In the genomic region with DNA sequence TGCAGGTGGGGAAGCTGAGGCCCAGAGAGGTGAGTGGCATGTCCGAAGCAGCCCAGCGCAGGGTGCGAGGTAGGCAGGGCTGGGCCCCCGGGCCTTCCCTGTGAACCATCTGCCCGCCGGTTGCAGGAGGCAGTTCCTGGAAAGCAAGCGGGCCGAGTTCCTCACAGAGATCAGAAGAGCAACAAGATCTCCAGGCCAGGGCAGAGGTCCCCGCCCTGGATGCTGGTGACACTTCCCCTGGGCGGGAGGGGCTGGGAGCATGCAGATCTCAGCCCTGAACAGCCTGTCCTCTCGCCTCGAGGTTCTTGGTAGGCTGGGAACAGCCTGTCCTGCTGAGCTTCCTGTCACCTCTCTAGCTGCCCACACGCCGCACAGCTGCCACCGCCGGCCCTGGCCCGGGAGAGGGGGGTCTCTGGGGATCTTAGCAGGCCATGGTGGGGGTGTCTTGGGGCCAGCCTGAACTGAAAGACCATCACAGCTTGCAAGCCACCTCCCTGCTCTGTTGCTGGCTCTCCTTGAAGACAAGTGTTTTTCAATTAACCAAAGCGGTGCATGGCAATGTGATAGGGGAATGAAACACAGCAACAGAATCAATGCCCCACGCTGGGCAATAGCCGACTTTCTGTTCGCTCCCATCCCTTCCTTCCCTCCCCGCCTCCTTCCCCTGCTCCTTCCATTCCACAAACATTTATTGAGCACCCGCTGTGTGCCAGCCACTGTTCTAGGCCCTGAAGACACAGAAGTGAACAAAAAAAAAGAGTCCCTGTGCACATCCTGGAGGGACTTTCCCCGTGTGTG, we compare ENCODE assay signal across 1 cellular context.
TF ChIP-seq lines count a peak whose summit lies in the region.

No MANE protein-coding gene starts in this region.

TF ChIP-seq in HepG2, 621 proteins besides CTCF, POLR2A, EP300 and RAD21 (continued from another document and continues in another):
- TF ChIP-seq, protein P1, sequence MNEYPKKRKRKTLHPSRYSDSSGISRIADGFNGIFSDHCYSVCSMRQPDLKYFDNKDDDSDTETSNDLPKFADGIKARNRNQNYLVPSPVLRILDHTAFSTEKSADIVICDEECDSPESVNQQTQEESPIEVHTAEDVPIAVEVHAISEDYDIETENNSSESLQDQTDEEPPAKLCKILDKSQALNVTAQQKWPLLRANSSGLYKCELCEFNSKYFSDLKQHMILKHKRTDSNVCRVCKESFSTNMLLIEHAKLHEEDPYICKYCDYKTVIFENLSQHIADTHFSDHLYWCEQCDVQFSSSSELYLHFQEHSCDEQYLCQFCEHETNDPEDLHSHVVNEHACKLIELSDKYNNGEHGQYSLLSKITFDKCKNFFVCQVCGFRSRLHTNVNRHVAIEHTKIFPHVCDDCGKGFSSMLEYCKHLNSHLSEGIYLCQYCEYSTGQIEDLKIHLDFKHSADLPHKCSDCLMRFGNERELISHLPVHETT (CRISPR knock-in tag; conservative IDR thresholded peaks at IDR 0.05), result no peak
- TF ChIP-seq HMG20B (CRISPR knock-in tag; conservative IDR thresholded peaks at IDR 0.05), result no peak
- TF ChIP-seq, protein P2, sequence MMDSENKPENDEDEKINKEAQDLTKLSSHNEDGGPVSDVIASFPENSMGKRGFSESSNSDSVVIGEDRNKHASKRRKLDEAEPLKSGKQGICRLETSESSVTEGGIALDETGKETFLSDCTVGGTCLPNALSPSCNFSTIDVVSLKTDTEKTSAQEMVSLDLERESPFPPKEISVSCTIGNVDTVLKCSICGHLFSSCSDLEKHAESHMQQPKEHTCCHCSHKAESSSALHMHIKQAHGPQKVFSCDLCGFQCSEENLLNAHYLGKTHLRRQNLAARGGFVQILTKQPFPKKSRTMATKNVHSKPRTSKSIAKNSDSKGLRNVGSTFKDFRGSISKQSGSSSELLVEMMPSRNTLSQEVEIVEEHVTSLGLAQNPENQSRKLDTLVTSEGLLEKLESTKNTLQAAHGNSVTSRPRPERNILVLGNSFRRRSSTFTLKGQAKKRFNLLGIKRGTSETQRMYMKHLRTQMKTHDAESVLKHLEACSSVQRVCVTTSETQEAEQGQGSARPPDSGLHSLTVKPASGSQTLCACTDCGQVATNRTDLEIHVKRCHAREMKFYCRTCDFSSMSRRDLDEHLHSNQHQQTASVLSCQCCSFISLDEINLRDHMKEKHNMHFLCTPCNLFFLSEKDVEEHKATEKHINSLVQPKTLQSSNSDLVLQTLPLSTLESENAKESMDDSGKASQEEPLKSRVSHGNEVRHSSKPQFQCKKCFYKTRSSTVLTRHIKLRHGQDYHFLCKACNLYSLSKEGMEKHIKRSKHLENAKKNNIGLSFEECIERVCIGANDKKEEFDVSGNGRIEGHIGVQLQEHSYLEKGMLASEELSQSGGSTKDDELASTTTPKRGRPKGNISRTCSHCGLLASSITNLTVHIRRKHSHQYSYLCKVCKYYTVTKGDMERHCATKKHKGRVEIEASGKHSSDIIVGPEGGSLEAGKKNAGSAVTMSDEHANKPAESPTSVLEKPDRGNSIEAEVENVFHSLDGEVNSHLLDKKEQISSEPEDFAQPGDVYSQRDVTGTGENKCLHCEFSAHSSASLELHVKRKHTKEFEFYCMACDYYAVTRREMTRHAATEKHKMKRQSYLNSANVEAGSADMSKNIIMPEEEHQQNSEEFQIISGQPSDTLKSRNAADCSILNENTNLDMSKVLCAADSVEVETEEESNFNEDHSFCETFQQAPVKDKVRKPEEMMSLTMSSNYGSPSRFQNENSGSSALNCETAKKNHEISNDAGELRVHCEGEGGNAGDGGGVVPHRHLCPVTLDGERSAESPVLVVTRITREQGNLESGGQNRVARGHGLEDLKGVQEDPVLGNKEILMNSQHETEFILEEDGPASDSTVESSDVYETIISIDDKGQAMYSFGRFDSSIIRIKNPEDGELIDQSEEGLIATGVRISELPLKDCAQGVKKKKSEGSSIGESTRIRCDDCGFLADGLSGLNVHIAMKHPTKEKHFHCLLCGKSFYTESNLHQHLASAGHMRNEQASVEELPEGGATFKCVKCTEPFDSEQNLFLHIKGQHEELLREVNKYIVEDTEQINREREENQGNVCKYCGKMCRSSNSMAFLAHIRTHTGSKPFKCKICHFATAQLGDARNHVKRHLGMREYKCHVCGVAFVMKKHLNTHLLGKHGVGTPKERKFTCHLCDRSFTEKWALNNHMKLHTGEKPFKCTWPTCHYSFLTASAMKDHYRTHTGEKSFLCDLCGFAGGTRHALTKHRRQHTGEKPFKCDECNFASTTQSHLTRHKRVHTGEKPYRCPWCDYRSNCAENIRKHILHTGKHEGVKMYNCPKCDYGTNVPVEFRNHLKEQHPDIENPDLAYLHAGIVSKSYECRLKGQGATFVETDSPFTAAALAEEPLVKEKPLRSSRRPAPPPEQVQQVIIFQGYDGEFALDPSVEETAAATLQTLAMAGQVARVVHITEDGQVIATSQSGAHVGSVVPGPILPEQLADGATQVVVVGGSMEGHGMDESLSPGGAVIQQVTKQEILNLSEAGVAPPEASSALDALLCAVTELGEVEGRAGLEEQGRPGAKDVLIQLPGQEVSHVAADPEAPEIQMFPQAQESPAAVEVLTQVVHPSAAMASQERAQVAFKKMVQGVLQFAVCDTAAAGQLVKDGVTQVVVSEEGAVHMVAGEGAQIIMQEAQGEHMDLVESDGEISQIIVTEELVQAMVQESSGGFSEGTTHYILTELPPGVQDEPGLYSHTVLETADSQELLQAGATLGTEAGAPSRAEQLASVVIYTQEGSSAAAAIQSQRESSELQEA (CRISPR knock-in tag; IDR thresholded peaks at IDR 0.05; ENCODE audit: not compliant biosample characterization), result no peak
- TF ChIP-seq, protein P3, sequence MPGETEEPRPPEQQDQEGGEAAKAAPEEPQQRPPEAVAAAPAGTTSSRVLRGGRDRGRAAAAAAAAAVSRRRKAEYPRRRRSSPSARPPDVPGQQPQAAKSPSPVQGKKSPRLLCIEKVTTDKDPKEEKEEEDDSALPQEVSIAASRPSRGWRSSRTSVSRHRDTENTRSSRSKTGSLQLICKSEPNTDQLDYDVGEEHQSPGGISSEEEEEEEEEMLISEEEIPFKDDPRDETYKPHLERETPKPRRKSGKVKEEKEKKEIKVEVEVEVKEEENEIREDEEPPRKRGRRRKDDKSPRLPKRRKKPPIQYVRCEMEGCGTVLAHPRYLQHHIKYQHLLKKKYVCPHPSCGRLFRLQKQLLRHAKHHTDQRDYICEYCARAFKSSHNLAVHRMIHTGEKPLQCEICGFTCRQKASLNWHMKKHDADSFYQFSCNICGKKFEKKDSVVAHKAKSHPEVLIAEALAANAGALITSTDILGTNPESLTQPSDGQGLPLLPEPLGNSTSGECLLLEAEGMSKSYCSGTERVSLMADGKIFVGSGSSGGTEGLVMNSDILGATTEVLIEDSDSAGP (CRISPR knock-in tag; IDR thresholded peaks at IDR 0.05; ENCODE audit: borderline replicate concordance), result peak; percentile 52; the same call in 1 of the 2 replicates
- TF ChIP-seq PPARG (CRISPR knock-in tag; conservative IDR thresholded peaks at IDR 0.05), result peak; percentile 75
- TF ChIP-seq BRCA1 (CRISPR knock-in tag; IDR thresholded peaks at IDR 0.05), result peak; percentile 70; the same call in 1 of the 2 replicates
- TF ChIP-seq HDAC1 (CRISPR knock-in tag; IDR thresholded peaks at IDR 0.05), result no peak
- TF ChIP-seq, protein P4, sequence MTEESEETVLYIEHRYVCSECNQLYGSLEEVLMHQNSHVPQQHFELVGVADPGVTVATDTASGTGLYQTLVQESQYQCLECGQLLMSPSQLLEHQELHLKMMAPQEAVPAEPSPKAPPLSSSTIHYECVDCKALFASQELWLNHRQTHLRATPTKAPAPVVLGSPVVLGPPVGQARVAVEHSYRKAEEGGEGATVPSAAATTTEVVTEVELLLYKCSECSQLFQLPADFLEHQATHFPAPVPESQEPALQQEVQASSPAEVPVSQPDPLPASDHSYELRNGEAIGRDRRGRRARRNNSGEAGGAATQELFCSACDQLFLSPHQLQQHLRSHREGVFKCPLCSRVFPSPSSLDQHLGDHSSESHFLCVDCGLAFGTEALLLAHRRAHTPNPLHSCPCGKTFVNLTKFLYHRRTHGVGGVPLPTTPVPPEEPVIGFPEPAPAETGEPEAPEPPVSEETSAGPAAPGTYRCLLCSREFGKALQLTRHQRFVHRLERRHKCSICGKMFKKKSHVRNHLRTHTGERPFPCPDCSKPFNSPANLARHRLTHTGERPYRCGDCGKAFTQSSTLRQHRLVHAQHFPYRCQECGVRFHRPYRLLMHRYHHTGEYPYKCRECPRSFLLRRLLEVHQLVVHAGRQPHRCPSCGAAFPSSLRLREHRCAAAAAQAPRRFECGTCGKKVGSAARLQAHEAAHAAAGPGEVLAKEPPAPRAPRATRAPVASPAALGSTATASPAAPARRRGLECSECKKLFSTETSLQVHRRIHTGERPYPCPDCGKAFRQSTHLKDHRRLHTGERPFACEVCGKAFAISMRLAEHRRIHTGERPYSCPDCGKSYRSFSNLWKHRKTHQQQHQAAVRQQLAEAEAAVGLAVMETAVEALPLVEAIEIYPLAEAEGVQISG (CRISPR knock-in tag; IDR thresholded peaks at IDR 0.05), result peak; percentile 55; the same call in 1 of the 2 replicates
- TF ChIP-seq ZNF562 (CRISPR knock-in tag; IDR thresholded peaks at IDR 0.05; ENCODE audit: borderline replicate concordance), result no peak
- TF ChIP-seq, protein P5, sequence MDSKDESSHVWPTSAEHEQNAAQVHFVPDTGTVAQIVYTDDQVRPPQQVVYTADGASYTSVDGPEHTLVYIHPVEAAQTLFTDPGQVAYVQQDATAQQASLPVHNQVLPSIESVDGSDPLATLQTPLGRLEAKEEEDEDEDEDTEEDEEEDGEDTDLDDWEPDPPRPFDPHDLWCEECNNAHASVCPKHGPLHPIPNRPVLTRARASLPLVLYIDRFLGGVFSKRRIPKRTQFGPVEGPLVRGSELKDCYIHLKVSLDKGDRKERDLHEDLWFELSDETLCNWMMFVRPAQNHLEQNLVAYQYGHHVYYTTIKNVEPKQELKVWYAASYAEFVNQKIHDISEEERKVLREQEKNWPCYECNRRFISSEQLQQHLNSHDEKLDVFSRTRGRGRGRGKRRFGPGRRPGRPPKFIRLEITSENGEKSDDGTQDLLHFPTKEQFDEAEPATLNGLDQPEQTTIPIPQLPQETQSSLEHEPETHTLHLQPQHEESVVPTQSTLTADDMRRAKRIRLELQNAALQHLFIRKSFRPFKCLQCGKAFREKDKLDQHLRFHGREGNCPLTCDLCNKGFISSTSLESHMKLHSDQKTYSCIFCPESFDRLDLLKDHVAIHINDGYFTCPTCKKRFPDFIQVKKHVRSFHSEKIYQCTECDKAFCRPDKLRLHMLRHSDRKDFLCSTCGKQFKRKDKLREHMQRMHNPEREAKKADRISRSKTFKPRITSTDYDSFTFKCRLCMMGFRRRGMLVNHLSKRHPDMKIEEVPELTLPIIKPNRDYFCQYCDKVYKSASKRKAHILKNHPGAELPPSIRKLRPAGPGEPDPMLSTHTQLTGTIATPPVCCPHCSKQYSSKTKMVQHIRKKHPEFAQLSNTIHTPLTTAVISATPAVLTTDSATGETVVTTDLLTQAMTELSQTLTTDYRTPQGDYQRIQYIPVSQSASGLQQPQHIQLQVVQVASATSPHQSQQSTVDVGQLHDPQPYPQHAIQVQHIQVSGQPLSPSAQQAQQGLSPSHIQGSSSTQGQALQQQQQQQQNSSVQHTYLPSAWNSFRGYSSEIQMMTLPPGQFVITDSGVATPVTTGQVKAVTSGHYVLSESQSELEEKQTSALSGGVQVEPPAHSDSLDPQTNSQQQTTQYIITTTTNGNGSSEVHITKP (CRISPR knock-in tag; IDR thresholded peaks at IDR 0.05; ENCODE audit: low read depth), result no peak
- TF ChIP-seq MAF1 (CRISPR knock-in tag; IDR thresholded peaks at IDR 0.05; ENCODE audit: borderline replicate concordance), result 0 out of 2 replicates have a peak, but pooled peaks have one; percentile 38
- TF ChIP-seq MED1 (CRISPR knock-in tag; IDR thresholded peaks at IDR 0.05), result peak; percentile 59
- TF ChIP-seq ZNF143 (CRISPR knock-in tag; IDR thresholded peaks at IDR 0.05), result peak; percentile 51; the same call in 1 of the 2 replicates
- TF ChIP-seq ERF (CRISPR knock-in tag; IDR thresholded peaks at IDR 0.05), result peak; percentile 67; the same call in 1 of the 2 replicates
- 0 out of 2 replicates have a peak, but pooled peaks have one; percentile 69 for TF ChIP-seq MTF2 (CRISPR knock-in tag; IDR thresholded peaks at IDR 0.05; ENCODE audit: borderline replicate concordance)
- TF ChIP-seq PHF21A (CRISPR knock-in tag; IDR thresholded peaks at IDR 0.05), result 0 out of 2 replicates have a peak, but pooled peaks have one; percentile 45
- no peak for TF ChIP-seq SETDB1 (CRISPR knock-in tag; IDR thresholded peaks at IDR 0.05; ENCODE audit: borderline replicate concordance)
- TF ChIP-seq HNF4G (IDR thresholded peaks at IDR 0.05; ENCODE audit: borderline replicate concordance, low read depth, low read length), result no peak
- no peak for TF ChIP-seq HNF4G (CRISPR knock-in tag; IDR thresholded peaks at IDR 0.05; ENCODE audit: borderline replicate concordance, low read depth)
- TF ChIP-seq, protein P6, sequence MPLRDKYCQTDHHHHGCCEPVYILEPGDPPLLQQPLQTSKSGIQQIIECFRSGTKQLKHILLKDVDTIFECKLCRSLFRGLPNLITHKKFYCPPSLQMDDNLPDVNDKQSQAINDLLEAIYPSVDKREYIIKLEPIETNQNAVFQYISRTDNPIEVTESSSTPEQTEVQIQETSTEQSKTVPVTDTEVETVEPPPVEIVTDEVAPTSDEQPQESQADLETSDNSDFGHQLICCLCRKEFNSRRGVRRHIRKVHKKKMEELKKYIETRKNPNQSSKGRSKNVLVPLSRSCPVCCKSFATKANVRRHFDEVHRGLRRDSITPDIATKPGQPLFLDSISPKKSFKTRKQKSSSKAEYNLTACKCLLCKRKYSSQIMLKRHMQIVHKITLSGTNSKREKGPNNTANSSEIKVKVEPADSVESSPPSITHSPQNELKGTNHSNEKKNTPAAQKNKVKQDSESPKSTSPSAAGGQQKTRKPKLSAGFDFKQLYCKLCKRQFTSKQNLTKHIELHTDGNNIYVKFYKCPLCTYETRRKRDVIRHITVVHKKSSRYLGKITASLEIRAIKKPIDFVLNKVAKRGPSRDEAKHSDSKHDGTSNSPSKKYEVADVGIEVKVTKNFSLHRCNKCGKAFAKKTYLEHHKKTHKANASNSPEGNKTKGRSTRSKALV (CRISPR knock-in tag; IDR thresholded peaks at IDR 0.05), result no peak
- TF ChIP-seq, protein P7, sequence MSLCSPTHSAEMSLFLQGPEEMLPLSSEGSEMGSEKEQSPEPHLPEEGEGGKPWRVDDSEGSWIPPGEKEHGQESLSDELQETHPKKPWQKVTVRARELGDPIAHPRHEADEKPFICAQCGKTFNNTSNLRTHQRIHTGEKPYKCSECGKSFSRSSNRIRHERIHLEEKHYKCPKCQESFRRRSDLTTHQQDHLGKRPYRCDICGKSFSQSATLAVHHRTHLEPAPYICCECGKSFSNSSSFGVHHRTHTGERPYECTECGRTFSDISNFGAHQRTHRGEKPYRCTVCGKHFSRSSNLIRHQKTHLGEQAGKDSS (CRISPR knock-in tag; IDR thresholded peaks at IDR 0.05; ENCODE audit: borderline replicate concordance, low read depth), result no peak; the same call in 1 of the 2 replicates
- TF ChIP-seq EZH2 (conservative IDR thresholded peaks at IDR 0.05; ENCODE audit: low read depth, low read length), result no peak
- TF ChIP-seq ZNF788 (CRISPR knock-in tag; IDR thresholded peaks at IDR 0.05; ENCODE audit: borderline replicate concordance), result peak; percentile 55; the same call in 1 of the 2 replicates
- TF ChIP-seq CBX1 (IDR thresholded peaks at IDR 0.05; ENCODE audit: low read depth), result no peak
- no peak for TF ChIP-seq NFIC (IDR thresholded peaks at IDR 0.05; ENCODE audit: low read length)
- TF ChIP-seq, protein P8, sequence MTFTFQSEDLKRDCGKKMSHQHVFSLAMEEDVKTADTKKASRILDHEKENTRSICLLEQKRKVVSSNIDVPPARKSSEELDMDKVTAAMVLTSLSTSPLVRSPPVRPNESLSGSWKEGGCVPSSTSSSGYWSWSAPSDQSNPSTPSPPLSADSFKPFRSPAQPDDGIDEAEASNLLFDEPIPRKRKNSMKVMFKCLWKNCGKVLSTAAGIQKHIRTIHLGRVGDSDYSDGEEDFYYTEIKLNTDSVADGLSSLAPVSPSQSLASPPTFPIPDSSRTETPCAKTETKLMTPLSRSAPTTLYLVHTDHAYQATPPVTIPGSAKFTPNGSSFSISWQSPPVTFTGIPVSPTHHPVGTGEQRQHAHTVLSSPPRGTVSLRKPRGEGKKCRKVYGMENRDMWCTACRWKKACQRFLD (CRISPR knock-in tag; IDR thresholded peaks at IDR 0.05; ENCODE audit: borderline replicate concordance), result no peak
- no peak for TF ChIP-seq KDM6A (CRISPR knock-in tag; IDR thresholded peaks at IDR 0.05; ENCODE audit: low read depth)
- no peak for TF ChIP-seq ZFP36L2 (CRISPR knock-in tag; IDR thresholded peaks at IDR 0.05)
